ENCODE assay signal across 6 cellular contexts in the genomic region with DNA sequence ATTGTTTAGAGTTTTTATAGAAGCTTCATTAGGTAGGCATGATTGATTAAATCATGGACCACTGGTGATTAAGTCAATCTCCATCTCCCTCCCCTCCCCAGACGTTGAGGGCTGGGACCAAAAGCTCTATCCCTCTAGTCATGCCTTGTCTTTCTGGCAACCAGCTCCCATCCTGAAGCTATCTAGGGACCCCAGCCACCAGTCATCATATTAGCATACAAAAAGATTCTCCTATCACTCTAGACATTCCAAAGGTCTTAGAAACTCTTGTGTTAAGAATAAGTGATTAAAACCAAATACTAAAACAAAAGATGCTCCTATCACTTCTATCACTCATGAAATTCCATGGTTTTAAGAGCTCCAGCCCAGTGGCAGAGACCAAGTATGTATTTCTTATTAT.
"Had no signal": no experiment of that assay in that cellular context is flagged by ENCODE, and none has a peak within 500 bp of the region (broad histone marks: within the 10 kb centered on the region; RNA-seq: fewer than 3 reads in every experiment).

No MANE protein-coding gene starts in this region.

- H3K4me3 ChIP-seq: GM23248, K562 had no signal

- H2AFZ ChIP-seq: GM23248 had no signal

- ATAC-seq: K562 had no signal

- H3K27ac ChIP-seq: GM23248 had no signal

- H3K9ac ChIP-seq: GM23248 had no signal

- DNase-seq: GM23248, H7, HCEC 1CT, IMR-90, KG1 had no signal
